ENCODE assay signal across 7 cellular contexts in the genomic region with DNA sequence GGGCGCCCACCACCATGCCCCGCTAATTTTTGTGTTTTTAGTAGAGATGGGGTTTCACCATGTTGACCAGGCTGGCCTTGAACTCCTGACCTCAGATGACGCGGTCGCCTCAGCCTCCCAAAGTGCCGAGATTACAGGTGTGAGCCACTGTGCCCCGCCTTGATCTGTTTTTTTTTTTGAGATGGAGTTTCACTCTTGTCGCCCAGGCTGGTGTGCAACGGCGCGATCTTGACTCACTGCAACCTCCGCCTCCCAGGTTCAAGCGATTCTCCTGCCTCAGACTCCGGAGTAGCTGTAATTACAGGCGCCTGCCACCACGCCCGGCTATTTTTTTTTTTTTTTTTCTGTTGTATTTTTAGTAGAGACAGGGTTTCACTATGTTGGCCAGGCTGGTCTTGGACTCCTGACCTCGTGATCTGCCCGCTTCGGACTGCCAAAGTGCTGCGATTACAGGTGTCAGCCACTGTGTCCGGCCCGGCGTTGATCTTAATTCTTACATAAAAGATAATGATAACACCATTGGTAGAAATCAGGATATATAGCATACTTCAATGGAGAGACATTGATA. TPM values are rescaled to one million over a fixed set of nuclear protein-coding genes. Genes with fewer than 3 reads are reported as not detected.
DNase-seq lines count a peak whose midpoint lies in the region; ATAC-seq and TF ChIP-seq lines count a peak whose summit lies in the region.
"Not testable (repeated sequence)": the region's sequence is repeated elsewhere in the genome, so short reads cannot be mapped to it uniquely, and the experiment has no call there.

No MANE protein-coding gene starts in this region.

- H3K4me1 Mint-ChIP-seq in activated CD4-positive, alpha-beta T cell treated with anti-CD3 and anti-CD28 coated beads for 36 hours, result peaks cover 48% of the 10 kb centered on the region
- not testable (repeated sequence) for H3K4me1 Mint-ChIP-seq in endodermal cell
- H3K4me1 Mint-ChIP-seq in natural killer cell treated with Interleukin-12 subunit alpha and Interleukin-12 subunit beta and Interleukin-15 and Interleukin-18, amount 100 ng/mL, for 72 hours (ENCODE audit: low read depth in 2 of 2), result peaks cover 33 to 41% of the 10 kb centered on the region in 2 donors

- DNase-seq in activated CD4-positive, alpha-beta T cell treated with anti-CD3 and anti-CD28 coated beads for 36 hours, result peak; percentile 36
- peak; percentile 14 for DNase-seq in activated naive CD4-positive, alpha-beta T cell treated with Interleukin-2 at 50 U/mL for 16 hours
- not testable (repeated sequence) for DNase-seq in endodermal cell; natural killer cell treated with Interleukin-12 subunit alpha and Interleukin-12 subunit beta and Interleukin-15 and Interleukin-18, amount 100 ng/mL, for 72 hours (ENCODE audit: low spot score); spleen
- peak; percentile 84 for DNase-seq in left lobe of liver (ENCODE audit: low spot score)

- H3K9me3 Mint-ChIP-seq in activated CD4-positive, alpha-beta T cell treated with anti-CD3 and anti-CD28 coated beads for 36 hours (ENCODE audit: low read depth); endodermal cell; natural killer cell treated with Interleukin-12 subunit alpha and Interleukin-12 subunit beta and Interleukin-15 and Interleukin-18, amount 100 ng/mL, for 72 hours: not testable (repeated sequence)

- WGBS in endodermal cell (ENCODE audit: insufficient coverage in 1 of 2, insufficient read length in 1 of 2), 2 experiments, result 87 to 90% methylated on average over 13 to 19 of the region's 24 CpGs
- WGBS in spleen, 5 donors, result 72 to 79% (median 73%) methylated on average over 23 to 24 of the region's 24 CpGs

- H3K4me3 ChIP-seq in HEK293 (ENCODE audit: low read depth, low read length); endodermal cell (ENCODE audit: low read length); spleen: not testable (repeated sequence)

- not testable (repeated sequence) for H3K27ac Mint-ChIP-seq in activated CD4-positive, alpha-beta T cell treated with anti-CD3 and anti-CD28 coated beads for 36 hours; endodermal cell
- peak overlapping the region; percentile 2 to 4 for H3K27ac Mint-ChIP-seq in natural killer cell treated with Interleukin-12 subunit alpha and Interleukin-12 subunit beta and Interleukin-15 and Interleukin-18, amount 100 ng/mL, for 72 hours

- H3K27me3 Mint-ChIP-seq in activated CD4-positive, alpha-beta T cell treated with anti-CD3 and anti-CD28 coated beads for 36 hours; endodermal cell (ENCODE audit: insufficient read depth); natural killer cell treated with Interleukin-12 subunit alpha and Interleukin-12 subunit beta and Interleukin-15 and Interleukin-18, amount 100 ng/mL, for 72 hours: not testable (repeated sequence)

- not testable (repeated sequence) for H3K9ac ChIP-seq in endodermal cell (ENCODE audit: extremely low read depth, low read length, poor library complexity, severe bottlenecking)

- POLR2A ChIA-PET in HEK293 (lab: Yijun Ruan, JAX), result interaction anchor here (0.7 kb wide), 1 partner anchor 43 kb away, joined by 3 read pairs; no protein-coding TSS in a partner anchor
- POLR2A ChIA-PET in activated CD4-positive, alpha-beta T cell treated with anti-CD3 and anti-CD28 coated beads for 36 hours (lab: Charles Lee), result interaction anchor here (0.6 to 0.7 kb wide), 3 partner anchors 73 to 181 kb away, joined by 3 to 5 read pairs (median 4); no protein-coding TSS in a partner anchor

- TF ChIP-seq POLR2A in spleen (IDR thresholded peaks at IDR 0.05), result not testable (repeated sequence)

- CTCF ChIA-PET in HEK293 (lab: Yijun Ruan, JAX), result interaction anchor here (0.6 kb wide), 1 partner anchor 11 kb away, joined by 4 read pairs; no protein-coding TSS in a partner anchor
- CTCF ChIA-PET in activated CD4-positive, alpha-beta T cell treated with anti-CD3 and anti-CD28 coated beads for 36 hours (lab: Charles Lee), result interaction anchor here (0.6 kb wide), 1 partner anchor 26 kb away, joined by 3 read pairs; no protein-coding TSS in a partner anchor

- TF ChIP-seq CTCF in HEK293 (tag by site-specific recombination; IDR thresholded peaks at IDR 0.05), result not testable (repeated sequence)
- TF ChIP-seq CTCF in endodermal cell (conservative IDR thresholded peaks at IDR 0.05), result peak; percentile 17
- TF ChIP-seq CTCF in spleen (IDR thresholded peaks at IDR 0.05 in 8 of 11, conservative IDR thresholded peaks at IDR 0.05 in 3 of 11), result peak in 4 of 11 experiments; percentile 7 to 38 (median 16)

- H3K27me3 ChIP-seq in endodermal cell (ENCODE audit: control insufficient read depth, insufficient read depth, low read length, poor library complexity, severe bottlenecking); spleen (replicated peaks in 1 of 7): not testable (repeated sequence)

- peaks cover 22% of the 10 kb centered on the region for H3K36me3 Mint-ChIP-seq in activated CD4-positive, alpha-beta T cell treated with anti-CD3 and anti-CD28 coated beads for 36 hours (ENCODE audit: low read depth)
- not testable (repeated sequence) for H3K36me3 Mint-ChIP-seq in endodermal cell (ENCODE audit: low read depth)
- peaks cover 15% of the 10 kb centered on the region for H3K36me3 Mint-ChIP-seq in natural killer cell treated with Interleukin-12 subunit alpha and Interleukin-12 subunit beta and Interleukin-15 and Interleukin-18, amount 100 ng/mL, for 72 hours

- intact Hi-C loops in activated CD4-positive, alpha-beta T cell treated with anti-CD3 and anti-CD28 coated beads for 36 hours (cut with DNase I, micrococcal nuclease); spleen (cut with DNase I; ENCODE audit: low total_unique reads): not testable (repeated sequence)

- not testable (repeated sequence) for H3K4me1 ChIP-seq in HEK293 (ENCODE audit: control insufficient read depth, insufficient read depth, low read length); endodermal cell (ENCODE audit: control insufficient read depth, insufficient read depth, low read length)
- peaks cover 23 to 53% (median 39%) of the 10 kb centered on the region in 6 donors for H3K4me1 ChIP-seq in spleen

- H3K27ac ChIP-seq in HEK293 (ENCODE audit: extremely low read depth, low read depth, low read length); endodermal cell (ENCODE audit: low read depth, low read length): not testable (repeated sequence)
- peak overlapping the region in 5 of 8 donors; percentile 27 to 63 (median 51) for H3K27ac ChIP-seq in spleen

- not testable (repeated sequence) for H3K36me3 ChIP-seq in HEK293 (ENCODE audit: control insufficient read depth in 2 of 2, insufficient read depth in 1 of 2, low read length in 2 of 2); endodermal cell (ENCODE audit: control insufficient read depth, insufficient read depth, low read length); spleen

- not testable (repeated sequence) for H3K4me3 Mint-ChIP-seq in activated CD4-positive, alpha-beta T cell treated with anti-CD3 and anti-CD28 coated beads for 36 hours; endodermal cell; natural killer cell treated with Interleukin-12 subunit alpha and Interleukin-12 subunit beta and Interleukin-15 and Interleukin-18, amount 100 ng/mL, for 72 hours

- not testable (repeated sequence) for H3K9me3 ChIP-seq in HEK293 (ENCODE audit: control insufficient read depth, insufficient read depth, low read depth, low read length); endodermal cell (ENCODE audit: control insufficient read depth, low read length); spleen

- not testable (repeated sequence) for ATAC-seq in activated CD4-positive, alpha-beta T cell treated with anti-CD3 and anti-CD28 coated beads for 36 hours; natural killer cell treated with Interleukin-12 subunit alpha and Interleukin-12 subunit beta and Interleukin-15 and Interleukin-18, amount 100 ng/mL, for 72 hours
- peak; percentile 93 for ATAC-seq in left lobe of liver

TF ChIP-seq in HEK293, 187 proteins besides CTCF, POLR2A, EP300 and RAD21:
- 0 out of 2 replicates have a peak, but pooled peaks have one; percentile 21 for TF ChIP-seq SP7 (tag by site-specific recombination; IDR thresholded peaks at IDR 0.05)

RNA-seq across cellular contexts. Expression of a gene that starts 9.9 kb away (rescaled TPM):
- total RNA-seq in activated CD4-positive, alpha-beta T cell treated with anti-CD3 and anti-CD28 coated beads for 36 hours, result 100 to 1,000 TPM; 172 to 181 TPM
- total RNA-seq in endodermal cell, result 10 to 100 TPM; 45.2 to 46.7 TPM
- 33.8 TPM for polyA plus RNA-seq in endodermal cell (2013, experiment 1 of 2)
- polyA plus RNA-seq in endodermal cell (2013, experiment 2 of 2), result 35.7 TPM
- 20.9 TPM for total RNA-seq in left lobe of liver
- 100 to 1,000 TPM; 147 to 175 TPM for total RNA-seq in natural killer cell treated with Interleukin-12 subunit alpha and Interleukin-12 subunit beta and Interleukin-15 and Interleukin-18, amount 100 ng/mL, for 72 hours
- 10 to 100 TPM; 74.3 to 89.1 (median 83.6) TPM for total RNA-seq in spleen
- 10 to 100 TPM; 39.0 to 63.9 (median 43.9) TPM for polyA plus RNA-seq in spleen

RNA-seq across cellular contexts. Expression of a gene that starts 50.2 kb away (rescaled TPM):
- 10 to 100 TPM; 62.4 to 97.9 TPM for total RNA-seq in activated CD4-positive, alpha-beta T cell treated with anti-CD3 and anti-CD28 coated beads for 36 hours
- 10 to 100 TPM; 75.1 to 82.6 TPM for total RNA-seq in endodermal cell
- polyA plus RNA-seq in endodermal cell (2013, experiment 1 of 2), result 55.0 TPM
- 53.5 TPM for polyA plus RNA-seq in endodermal cell (2013, experiment 2 of 2)
- 18.2 TPM for total RNA-seq in left lobe of liver
- 100 to 1,000 TPM in 1 of 2 donors, 10 to 100 TPM in 1; 95.2 to 120 TPM for total RNA-seq in natural killer cell treated with Interleukin-12 subunit alpha and Interleukin-12 subunit beta and Interleukin-15 and Interleukin-18, amount 100 ng/mL, for 72 hours
- total RNA-seq in spleen, result 100 to 1,000 TPM in 2 of 7 donors, 10 to 100 TPM in 5; 77.3 to 187 (median 84.7) TPM
- 10 to 100 TPM; 24.3 to 35.0 (median 29.3) TPM for polyA plus RNA-seq in spleen
